In the genomic region with DNA sequence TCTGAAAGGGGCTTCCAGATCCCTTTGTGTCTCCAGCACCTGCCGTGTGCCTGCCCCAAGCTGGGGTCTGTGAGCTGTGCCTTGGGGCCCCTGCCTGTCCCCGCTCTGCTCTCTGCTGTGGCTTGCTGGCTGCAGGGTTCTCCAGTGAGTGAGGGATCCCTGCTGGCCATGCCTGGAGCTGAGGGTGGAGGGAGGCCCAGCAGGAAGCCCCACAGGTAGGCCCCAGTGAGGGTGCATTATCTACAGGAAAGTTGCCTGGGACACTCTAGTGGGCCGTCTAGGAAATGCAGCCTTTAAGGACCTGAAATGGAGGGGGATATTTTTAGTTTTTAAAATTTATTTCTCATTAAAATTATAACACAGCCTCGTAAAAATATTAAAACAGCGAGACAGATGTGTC, we compare ENCODE assay signal across 10 cellular contexts.
DNase-seq lines count a peak whose midpoint lies in the region; ATAC-seq and TF ChIP-seq lines count a peak whose summit lies in the region.
"Had no signal": no experiment of that assay in that cellular context is flagged by ENCODE, and none has a peak within 500 bp of the region (broad histone marks: within the 10 kb centered on the region; RNA-seq: fewer than 3 reads in every experiment).

No MANE protein-coding gene starts in this region.

- peak; percentile 35 for TF ChIP-seq CTCF in AG04449 (IDR thresholded peaks at IDR 0.05; ENCODE audit: insufficient read depth, low read length, missing control alignments)
- TF ChIP-seq CTCF in GM12872 (IDR thresholded peaks at IDR 0.05; ENCODE audit: insufficient read depth, low read depth, low read length) = peak; percentile 60; the same call in 2 of the 3 replicates

- DNase-seq in AG04449 (ENCODE audit: low read depth, low spot score) (no peak), OCI-M1 (lab: John Stamatoyannopoulos, UW) (peak; percentile 4), hepatic stellate cell (ENCODE audit: low spot score) (peak; percentile 41), globus pallidus (ENCODE audit: low spot score) (no peak)
- DNase-seq: aorta, NCI-H1105 treated with DMSO at 0.1 percent for 48 hours had no signal

- POLR2A ChIA-PET in AG04449 (lab: Yijun Ruan, JAX) = no interaction called here

- CTCF ChIA-PET in AG04449 (lab: Yijun Ruan, JAX) = interaction anchor here (1.0 to 4.1 kb wide), 2 partner anchors 17 to 19 kb away, joined by 3 to 23 read pairs; no protein-coding TSS in a partner anchor

- ATAC-seq in HG03097 (IDR thresholded peaks at IDR 0.05; ENCODE audit: low FRiP score, unreplicated experiment) = no peak
- ATAC-seq in GM21423 (IDR thresholded peaks at IDR 0.05; ENCODE audit: unreplicated experiment) = no peak
- ATAC-seq in GM21367 (IDR thresholded peaks at IDR 0.05; ENCODE audit: unreplicated experiment) = no peak

- no peak overlapping the region for H3K4me3 ChIP-seq in AG04449 (ENCODE audit: low read depth, low read length)

Comparison
In these comparisons a context has a peak if more than half of its experiments do, and no peak if none do; other contexts are left out.
1. DNase-seq: peak in OCI-M1 (single experiment) and hepatic stellate cell (single experiment); none in AG04449 (single experiment) and globus pallidus (single experiment).